11 cellular contexts compared by ENCODE assay signal in genomic region chr14:100416921-100417451, GRCh38. TPM values are rescaled to one million over a fixed set of nuclear protein-coding genes. Genes with fewer than 3 reads are reported as not detected.
DNase-seq lines count a peak whose midpoint lies in the region; ATAC-seq and TF ChIP-seq lines count a peak whose summit lies in the region.
"Had no signal": no experiment of that assay in that cellular context is flagged by ENCODE, and none has a peak within 500 bp of the region (broad histone marks: within the 10 kb centered on the region; RNA-seq: fewer than 3 reads in every experiment).

No MANE protein-coding gene starts in this region.

- no peak overlapping the region for H3K27ac ChIP-seq in SJCRH30
- H3K27ac ChIP-seq: right lobe of liver had no signal

- no peaks in the 10 kb centered on the region for H3K27me3 ChIP-seq in SJCRH30
- H3K27me3 ChIP-seq: right lobe of liver had no signal

- no peak for TF ChIP-seq CTCF in brain (conservative IDR thresholded peaks at IDR 0.05)

- ATAC-seq in GM21786 (IDR thresholded peaks at IDR 0.05; ENCODE audit: unreplicated experiment) = no peak

- peaks cover 6% of the 10 kb centered on the region for H3K27me3 Mint-ChIP-seq in brain
- H3K27me3 Mint-ChIP-seq: B cell had no signal

- peaks cover 0 to 8% (median 2%) of the 10 kb centered on the region in 5 experiments for H3K9me3 Mint-ChIP-seq in brain

- peak overlapping the region in 3 of 5 experiments; percentile 21 to 90 (median 90) for H3K27ac Mint-ChIP-seq in brain
- H3K27ac Mint-ChIP-seq: B cell had no signal

- no peaks in the 10 kb centered on the region for H3K9me3 ChIP-seq in SJCRH30 (replicated peaks)
- H3K9me3 ChIP-seq: right lobe of liver had no signal

- DNase-seq in ACHN = peak; percentile 33
- peak; percentile 71 for DNase-seq in HT1080 (ENCODE audit: low read depth)
- peak; percentile 32 for DNase-seq in kidney glomerular epithelial cell (lab: John Stamatoyannopoulos, UW)
- no peak for DNase-seq in NCI-H1048 (lab: John Stamatoyannopoulos, UW)
- no peak for DNase-seq in activated naive CD4-positive, alpha-beta T cell (lab: John Stamatoyannopoulos, UW)
- DNase-seq in SJCRH30 = no peak
- DNase-seq: NCI-H1417 treated with DMSO at 0.1 percent for 48 hours had no signal

- H3K36me3 Mint-ChIP-seq in brain = peaks cover 4% of the 10 kb centered on the region

- H3K4me3 Mint-ChIP-seq in brain = no peak overlapping the region
- H3K4me3 Mint-ChIP-seq: B cell had no signal

- H3K4me1 Mint-ChIP-seq in brain = peaks cover 55% of the 10 kb centered on the region
- H3K4me1 Mint-ChIP-seq: B cell had no signal

- H3K4me1 ChIP-seq in SJCRH30 = peaks cover 3% of the 10 kb centered on the region
- H3K4me1 ChIP-seq: right lobe of liver had no signal

- H3K4me3 ChIP-seq in SJCRH30 = no peak overlapping the region
- H3K4me3 ChIP-seq: right lobe of liver had no signal

- no peaks in the 10 kb centered on the region for H3K36me3 ChIP-seq in SJCRH30
- H3K36me3 ChIP-seq: right lobe of liver had no signal

- in situ Hi-C loops in ACHN (cut with HindIII; ENCODE audit: low pct_ligation_motif_present, low pct_unique_long_range_greater_than_20kb, low sequenced_read_pairs) = loop anchor here (25.0 kb wide), 1 partner anchor 245 kb away; no protein-coding TSS in a partner anchor

RNA-seq across cellular contexts. Expression of gene WDR25, which starts 40.7 kb away (rescaled TPM):
- total RNA-seq in HT1080 (2014; rRNA removed; shearing (Covaris generic)) = 12.1 and 14.0 TPM in 2 replicates
- polyA plus RNA-seq in HT1080 (2015; cell fraction: cytosol; rRNA removed) = 10.7 and 11.2 TPM in 2 replicates
- 12.9 and 16.0 TPM in 2 replicates for polyA plus RNA-seq in HT1080 (2015; cell fraction: nucleus; rRNA removed)
- polyA plus RNA-seq in brain (ENCODE audit: insufficient read depth, low read depth, low replicate concordance) = 22.8 TPM
- total RNA-seq in SJCRH30 (2014; rRNA removed; shearing (Covaris generic)) = 7.4 and 8.7 TPM in 2 replicates

Comparison
In these comparisons a context has a peak if more than half of its experiments do, and no peak if none do; other contexts are left out.
1. DNase-seq: peak in ACHN (single experiment), HT1080 (single experiment) and kidney glomerular epithelial cell (single experiment); none in NCI-H1048 (single experiment), activated naive CD4-positive, alpha-beta T cell (0 of 4) and SJCRH30 (0 of 2).